Comparison of ENCODE assay signal across 1 cellular context in genomic region chr15:36529296-36530011, GRCh38.
TF ChIP-seq lines count a peak whose summit lies in the region.

No MANE protein-coding gene starts in this region.

TF ChIP-seq in HepG2, 621 proteins besides CTCF, POLR2A, EP300 and RAD21:
- TF ChIP-seq U2AF1 (optimal IDR thresholded peaks at IDR 0.05; ENCODE audit: low read depth, low read length) (no peak), CREB3 (CRISPR knock-in tag; IDR thresholded peaks at IDR 0.05) (no peak), SATB2 (CRISPR knock-in tag; IDR thresholded peaks at IDR 0.05) (no peak), FOXO4 (CRISPR knock-in tag; conservative IDR thresholded peaks at IDR 0.05) (no peak)
- TF ChIP-seq, protein P1, sequence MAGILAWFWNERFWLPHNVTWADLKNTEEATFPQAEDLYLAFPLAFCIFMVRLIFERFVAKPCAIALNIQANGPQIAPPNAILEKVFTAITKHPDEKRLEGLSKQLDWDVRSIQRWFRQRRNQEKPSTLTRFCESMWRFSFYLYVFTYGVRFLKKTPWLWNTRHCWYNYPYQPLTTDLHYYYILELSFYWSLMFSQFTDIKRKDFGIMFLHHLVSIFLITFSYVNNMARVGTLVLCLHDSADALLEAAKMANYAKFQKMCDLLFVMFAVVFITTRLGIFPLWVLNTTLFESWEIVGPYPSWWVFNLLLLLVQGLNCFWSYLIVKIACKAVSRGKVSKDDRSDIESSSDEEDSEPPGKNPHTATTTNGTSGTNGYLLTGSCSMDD (CRISPR knock-in tag; IDR thresholded peaks at IDR 0.05), result no peak
